27 cellular contexts compared by ENCODE assay signal in genomic region chr3:196954832-196955231, GRCh38.
"Had no signal": no experiment of that assay in that cellular context is flagged by ENCODE, and none has a peak within 500 bp of the region (broad histone marks: within the 10 kb centered on the region; RNA-seq: fewer than 3 reads in every experiment).

No MANE protein-coding gene starts in this region.

- DNase-seq: cortex of kidney; effector CD8-positive, alpha-beta T cell; effector memory CD8-positive, alpha-beta T cell; endodermal cell; erythroblast; esophagus squamous epithelium; foreskin fibroblast; foreskin melanocyte; gastrocnemius medialis; glutamatergic neuron; head of caudate nucleus; heart right ventricle; hippocampal formation; left cardiac atrium; left lung; left ventricle myocardium superior; lower lobe of right lung; mesenchymal stem cell; mucosa of descending colon; naive B cell; naive thymus-derived CD8-positive, alpha-beta T cell had no signal

- H3K36me3 Mint-ChIP-seq: mesothelial cell of epicardium; naive B cell; naive thymus-derived CD8-positive, alpha-beta T cell had no signal

- H3K27me3 Mint-ChIP-seq: dendritic cell treated with granulocyte-macrophage colony-stimulating factor and Interleukin-4, amounts not matched to agents 40 ng/mL and 50 ng/mL, for 4 days; naive B cell had no signal

- H3K4me1 ChIP-seq: esophagus squamous epithelium, gastrocnemius medialis, heart right ventricle, left lung, lower lobe of right lung had no signal

- H3K9me3 Mint-ChIP-seq: dendritic cell treated with granulocyte-macrophage colony-stimulating factor and Interleukin-4, amounts not matched to agents 40 ng/mL and 50 ng/mL, for 4 days; effector memory CD8-positive, alpha-beta T cell; endodermal cell; naive thymus-derived CD8-positive, alpha-beta T cell had no signal

- H3K4me3 ChIP-seq: esophagus squamous epithelium, gastrocnemius medialis, heart right ventricle, left lung, lower lobe of right lung, mucosa of descending colon had no signal

- ATAC-seq: effector memory CD8-positive, alpha-beta T cell; esophagus mucosa; gastrocnemius medialis; heart right ventricle; left cardiac atrium; left lung; left ventricle myocardium superior; lower lobe of right lung; mucosa of descending colon; naive thymus-derived CD8-positive, alpha-beta T cell had no signal

- H3K4me3 Mint-ChIP-seq: dendritic cell treated with granulocyte-macrophage colony-stimulating factor and Interleukin-4, amounts not matched to agents 40 ng/mL and 50 ng/mL, for 4 days; effector memory CD8-positive, alpha-beta T cell; endodermal cell; mesothelial cell of epicardium; naive B cell; naive thymus-derived CD8-positive, alpha-beta T cell had no signal

- H3K9me3 ChIP-seq: esophagus squamous epithelium, gastrocnemius medialis, heart right ventricle, left lung, lower lobe of right lung, mucosa of descending colon had no signal

- H3K4me1 Mint-ChIP-seq: endodermal cell; mesothelial cell of epicardium; naive B cell; naive thymus-derived CD8-positive, alpha-beta T cell had no signal

- H3K27ac ChIP-seq: epithelial cell of prostate, esophagus squamous epithelium, gastrocnemius medialis, heart right ventricle, left lung, lower lobe of right lung had no signal

- H3K36me3 ChIP-seq: gastrocnemius medialis, left lung, lower lobe of right lung had no signal

- H3K27me3 ChIP-seq: esophagus squamous epithelium, gastrocnemius medialis, heart right ventricle, left lung had no signal

- FAIRE-seq: endometrium, keratinocyte had no signal

- H3K27ac Mint-ChIP-seq: dendritic cell treated with granulocyte-macrophage colony-stimulating factor and Interleukin-4, amounts not matched to agents 40 ng/mL and 50 ng/mL, for 4 days; endodermal cell; mesothelial cell of epicardium had no signal
